29 cellular contexts compared by ENCODE assay signal in the genomic region with DNA sequence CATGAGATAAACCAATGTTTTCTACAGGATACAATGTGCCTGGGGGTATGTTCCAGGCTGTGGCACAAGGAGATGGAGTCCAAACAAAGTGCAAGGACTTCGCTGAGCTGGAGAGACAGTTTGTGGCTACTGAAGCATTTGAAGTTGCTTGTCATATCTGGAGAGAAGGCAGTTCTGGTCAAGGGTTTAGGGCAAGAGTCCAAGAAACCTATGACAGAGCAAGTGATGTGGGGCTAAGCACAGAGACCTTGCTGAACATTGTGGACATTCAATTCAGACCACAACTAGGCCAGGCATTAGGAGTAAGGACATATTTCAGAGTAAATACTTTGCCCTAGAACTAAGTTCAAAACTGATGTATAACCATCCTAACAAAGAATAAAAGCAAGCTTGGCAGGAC.
"Had no signal": no experiment of that assay in that cellular context is flagged by ENCODE, and none has a peak within 500 bp of the region (broad histone marks: within the 10 kb centered on the region; RNA-seq: fewer than 3 reads in every experiment).

No MANE protein-coding gene starts in this region.

- H3K27me3 ChIP-seq: cardiac muscle cell had no signal

- H3K4me3 ChIP-seq: cardiac muscle cell had no signal

- DNase-seq: activated B cell treated with CpG ODN at 0.5 μM for 24 hours; activated CD4-positive, alpha-beta memory T cell treated with anti-CD3 and anti-CD28 coated beads, Interleukin-2, amount 10 ng/mL, durations not matched to agents 7 days and 5 days; activated CD4-positive, alpha-beta T cell treated with anti-CD3 and anti-CD28 coated beads for 1 hour; activated CD4-positive, alpha-beta T cell treated with anti-CD3 and anti-CD28 coated beads for 36 hours; activated CD4-positive, alpha-beta T cell treated with anti-CD3 and anti-CD28 coated beads for 48 hours; activated CD4-positive, alpha-beta T cell treated with anti-CD3 and anti-CD28 coated beads, Interleukin-2, amount 10 ng/mL, durations not matched to agents 7 days and 5 days; activated CD4-positive, alpha-beta T cell treated with anti-CD3 and anti-CD28 coated beads, Interleukin-2, amount 50 U/mL, for 48 hours; activated CD8-positive, alpha-beta memory T cell treated with anti-CD3 and anti-CD28 coated beads for 24 hours; activated CD8-positive, alpha-beta memory T cell treated with anti-CD3 and anti-CD28 coated beads, Interleukin-2, amount 10 ng/mL, durations not matched to agents 7 days and 5 days; activated CD8-positive, alpha-beta memory T cell treated with anti-CD3 and anti-CD28 coated beads, Interleukin-2, amount 50 U/mL, for 48 hours; activated CD8-positive, alpha-beta T cell treated with anti-CD3 and anti-CD28 coated beads, Interleukin-2, amount 10 ng/mL, durations not matched to agents 7 days and 5 days; activated effector memory CD4-positive, alpha-beta T cell treated with Interleukin-2 at 50 U/mL for 16 hours; activated gamma-delta T cell; activated naive CD4-positive, alpha-beta T cell treated with anti-CD3 and anti-CD28 coated beads, Interleukin-2, amount 10 ng/mL, durations not matched to agents 7 days and 5 days; activated naive CD4-positive, alpha-beta T cell treated with Interleukin-2 at 50 U/mL for 16 hours; activated naive CD8-positive, alpha-beta T cell treated with anti-CD3 and anti-CD28 coated beads, Interleukin-2, amount 10 ng/mL, durations not matched to agents 7 days and 5 days; activated naive CD8-positive, alpha-beta T cell treated with anti-CD3 and anti-CD28 coated beads, Interleukin-2, amount 50 U/mL, for 24 hours; activated T-cell treated with anti-CD3 and anti-CD28 coated beads, Interleukin-2, amount 50 U/mL, for 24 hours; activated T-cell treated with anti-CD3 and anti-CD28 coated beads, Interleukin-2, amount 50 U/mL, for 48 hours; amniotic stem cell; aorta; caudate nucleus; cerebellar nuclear complex; T-cell; T-helper 17 cell had no signal

- H3K36me3 ChIP-seq: cardiac muscle cell had no signal

- FAIRE-seq: bronchial epithelial cell, TTC549 had no signal

- ATAC-seq: activated CD4-positive, alpha-beta T cell treated with anti-CD3 and anti-CD28 coated beads for 36 hours; activated CD8-positive, alpha-beta memory T cell treated with anti-CD3 and anti-CD28 coated beads, Interleukin-2, amount 10 ng/mL, durations not matched to agents 7 days and 5 days; activated CD8-positive, alpha-beta T cell treated with anti-CD3 and anti-CD28 coated beads, Interleukin-2, amount 10 ng/mL, durations not matched to agents 7 days and 5 days; activated naive CD8-positive, alpha-beta T cell treated with anti-CD3 and anti-CD28 coated beads, Interleukin-2, amount 50 U/mL, for 24 hours; T-cell; T-helper 17 cell had no signal

- H3K27ac ChIP-seq: cardiac muscle cell, VCaP had no signal
